Comparison of ENCODE assay signal across 26 cellular contexts in the genomic region with DNA sequence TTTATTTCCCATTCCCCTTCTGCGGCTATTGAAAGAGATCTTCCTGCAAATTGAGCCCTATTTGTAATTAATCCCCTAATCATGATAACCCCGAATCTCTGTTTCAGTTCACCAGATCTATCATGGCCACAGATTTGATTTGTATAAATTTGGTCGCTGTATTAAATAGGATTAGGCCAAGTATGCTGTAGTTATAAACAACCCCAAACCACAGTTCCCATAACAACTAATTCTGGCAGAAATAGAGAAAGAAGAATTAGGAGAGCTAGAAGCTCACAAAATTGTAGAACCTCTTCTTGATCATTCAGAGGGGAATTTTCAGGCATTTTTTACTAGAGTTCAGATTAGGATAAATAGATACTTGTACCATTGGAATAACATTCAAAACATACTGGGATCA.
"Had no signal": no experiment of that assay in that cellular context is flagged by ENCODE, and none has a peak within 500 bp of the region (broad histone marks: within the 10 kb centered on the region; RNA-seq: fewer than 3 reads in every experiment).

No MANE protein-coding gene starts in this region.

- H3K4me3 ChIP-seq: breast epithelium, esophagus muscularis mucosa, gastroesophageal sphincter, right lobe of liver, skin epidermis, thyroid gland, upper lobe of left lung had no signal

- H3K36me3 ChIP-seq: breast epithelium, esophagus muscularis mucosa, gastroesophageal sphincter, neutrophil, right lobe of liver, thyroid gland, upper lobe of left lung had no signal

- H3K27ac ChIP-seq: breast epithelium, neutrophil, right lobe of liver, skin epidermis, thyroid gland, upper lobe of left lung had no signal

- DNase-seq: activated CD4-positive, CD25-positive, alpha-beta regulatory T cell; activated effector memory CD4-positive, alpha-beta T cell treated with anti-CD3 and anti-CD28 coated beads, Interleukin-2, amount 50 U/mL, for 16 hours; activated naive CD4-positive, alpha-beta T cell treated with anti-CD3 and anti-CD28 coated beads, Interleukin-2, amount 10 ng/mL, durations not matched to agents 7 days and 5 days; activated naive CD8-positive, alpha-beta T cell treated with anti-CD3 and anti-CD28 coated beads, Interleukin-2, amount 10 ng/mL, durations not matched to agents 7 days and 5 days; activated T-cell treated with anti-CD3 and anti-CD28 coated beads for 4 hours; amygdala; central memory CD4-positive, alpha-beta T cell; effector CD4-positive, alpha-beta T cell; hippocampal formation; kidney; left colon; mammary epithelial cell; midbrain; right lobe of liver; stimulated activated CD4-positive, alpha-beta T cell treated with anti-CD3 and anti-CD28 coated beads, Interleukin-1b, Interleukin-23, amount 100 ng/mL, for 48 hours; stimulated activated CD4-positive, alpha-beta T cell treated with anti-CD3 and anti-CD28 coated beads, Interleukin-4, amount 100 ng/mL, for 4 hours; stimulated activated CD8-positive, alpha-beta memory T cell treated with anti-CD3 and anti-CD28 coated beads, Interleukin-4, amount 100 ng/mL, for 48 hours; substantia nigra; thyroid gland; upper lobe of left lung had no signal

- H3K27me3 ChIP-seq: breast epithelium, esophagus muscularis mucosa, gastroesophageal sphincter, neutrophil, right lobe of liver, thyroid gland, upper lobe of left lung had no signal

- H3K4me1 ChIP-seq: breast epithelium, right lobe of liver, upper lobe of left lung had no signal

- H3K9me3 ChIP-seq: neutrophil, right lobe of liver, thyroid gland had no signal

- ATAC-seq: gastroesophageal sphincter; left colon; right lobe of liver; stimulated activated memory B cell treated with anti-CD40 and anti-IgM and Interleukin-4, amounts not matched to agents 10 μg/mL and 1 μg/mL and 100 μg/mL, for 72 hours had no signal
